In the genomic region with DNA sequence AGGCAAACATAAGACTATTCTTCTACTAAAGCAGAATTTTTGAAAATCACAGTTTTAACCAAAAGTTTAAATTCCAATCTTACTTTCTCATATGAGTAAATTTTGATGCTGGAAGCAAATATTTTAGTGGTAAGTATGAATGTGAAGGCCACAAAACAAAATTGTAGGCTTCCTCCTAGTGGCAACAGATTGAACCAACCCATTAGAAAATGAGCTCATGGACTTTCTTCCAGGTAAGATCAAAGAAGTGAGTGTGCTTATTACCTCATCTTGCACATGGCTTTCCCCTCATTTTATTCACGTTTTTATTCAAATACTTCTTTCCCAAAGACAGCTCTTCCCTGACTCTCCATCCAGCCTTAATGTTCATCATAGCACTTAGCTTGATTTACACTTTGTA, we compare ENCODE assay signal across 18 cellular contexts. TPM values are rescaled to one million over a fixed set of nuclear protein-coding genes. Genes with fewer than 3 reads are reported as not detected.
DNase-seq lines count a peak whose midpoint lies in the region; ATAC-seq and TF ChIP-seq lines count a peak whose summit lies in the region.
"Had no signal": no experiment of that assay in that cellular context is flagged by ENCODE, and none has a peak within 500 bp of the region (broad histone marks: within the 10 kb centered on the region; RNA-seq: fewer than 3 reads in every experiment).

No MANE protein-coding gene starts in this region.

- peak; percentile 40 for ATAC-seq in naive thymus-derived CD4-positive, alpha-beta T cell
- ATAC-seq: activated CD4-positive, alpha-beta T cell treated with anti-CD3 and anti-CD28 coated beads for 36 hours; activated T-cell treated with anti-CD3 and anti-CD28 coated beads, Interleukin-2, amount 50 U/mL, for 4 hours; pancreas had no signal

- H3K4me1 Mint-ChIP-seq in naive thymus-derived CD4-positive, alpha-beta T cell, result peaks cover 5 to 37% (median 20%) of the 10 kb centered on the region in 7 donors

- no peak overlapping the region for H2AFZ ChIP-seq in mammary epithelial cell (ENCODE audit: low read depth, low read length)
- no peak overlapping the region for H2AFZ ChIP-seq in smooth muscle cell (ENCODE audit: low read depth)

- H3K27me3 ChIP-seq in mammary epithelial cell (ENCODE audit: insufficient read depth, low read length), result no peaks in the 10 kb centered on the region
- H3K27me3 ChIP-seq in naive thymus-derived CD4-positive, alpha-beta T cell (ENCODE audit: control insufficient read depth in 2 of 2, insufficient read depth in 2 of 2, low read length in 2 of 2), result no peaks in the 10 kb centered on the region
- no peaks in the 10 kb centered on the region for H3K27me3 ChIP-seq in smooth muscle cell (ENCODE audit: low read depth)
- H3K27me3 ChIP-seq: pancreas had no signal

- no peaks in the 10 kb centered on the region for H3K9me3 ChIP-seq in mammary epithelial cell (replicated peaks; ENCODE audit: insufficient read depth, low read length)
- no peaks in the 10 kb centered on the region for H3K9me3 ChIP-seq in naive thymus-derived CD4-positive, alpha-beta T cell (ENCODE audit: control insufficient read depth in 2 of 3, low read length in 3 of 3)
- H3K9me3 ChIP-seq in smooth muscle cell (replicated peaks; ENCODE audit: low read depth), result no peaks in the 10 kb centered on the region

- no peaks in the 10 kb centered on the region for H3K4me1 ChIP-seq in mammary epithelial cell (ENCODE audit: insufficient read depth, low read length)
- H3K4me1 ChIP-seq in naive thymus-derived CD4-positive, alpha-beta T cell (ENCODE audit: control insufficient read depth in 2 of 2, insufficient read depth in 2 of 2, low read length in 2 of 2), result no peaks in the 10 kb centered on the region
- H3K4me1 ChIP-seq in smooth muscle cell (ENCODE audit: low read depth), result no peaks in the 10 kb centered on the region
- H3K4me1 ChIP-seq: pancreas had no signal

- no peaks in the 10 kb centered on the region for H3F3A ChIP-seq in smooth muscle cell (ENCODE audit: low read depth)

- peak overlapping the region in 1 of 9 donors; percentile 23 for H3K27ac Mint-ChIP-seq in naive thymus-derived CD4-positive, alpha-beta T cell
- H3K27ac Mint-ChIP-seq: activated CD4-positive, alpha-beta T cell treated with anti-CD3 and anti-CD28 coated beads for 36 hours had no signal

- intact Hi-C loops in mammary epithelial cell (cut with micrococcal nuclease), result no loop called here
- intact Hi-C loops in naive thymus-derived CD4-positive, alpha-beta T cell (cut with micrococcal nuclease), result loop anchor here (1.0 to 10.0 kb wide), 2 partner anchors 54 to 135 kb away; no protein-coding TSS in a partner anchor

- H3K36me3 Mint-ChIP-seq in naive thymus-derived CD4-positive, alpha-beta T cell, result peaks cover 0 to 42% (median 26%) of the 10 kb centered on the region in 5 donors

- H3K4me2 ChIP-seq in mammary epithelial cell (ENCODE audit: insufficient read depth, low read depth, low read length), result no peak overlapping the region
- no peak overlapping the region for H3K4me2 ChIP-seq in smooth muscle cell

- H4K20me1 ChIP-seq in mammary epithelial cell (ENCODE audit: insufficient read depth, low read length) (no peaks in the 10 kb centered on the region), smooth muscle cell (ENCODE audit: low read depth) (no peaks in the 10 kb centered on the region)

- H3K27ac ChIP-seq in mammary epithelial cell (ENCODE audit: insufficient read depth, low read depth, low read length), result no peak overlapping the region
- H3K27ac ChIP-seq in naive thymus-derived CD4-positive, alpha-beta T cell (ENCODE audit: low read depth, low read length), result no peak overlapping the region
- H3K27ac ChIP-seq in smooth muscle cell (ENCODE audit: low read depth), result no peak overlapping the region
- H3K27ac ChIP-seq: 22Rv1, pancreas had no signal

- no peaks in the 10 kb centered on the region for H3K27me3 Mint-ChIP-seq in naive thymus-derived CD4-positive, alpha-beta T cell
- H3K27me3 Mint-ChIP-seq: activated CD4-positive, alpha-beta T cell treated with anti-CD3 and anti-CD28 coated beads for 36 hours had no signal

- no peaks in the 10 kb centered on the region for H3K36me3 ChIP-seq in mammary epithelial cell (ENCODE audit: insufficient read depth, low read length)
- H3K36me3 ChIP-seq in naive thymus-derived CD4-positive, alpha-beta T cell (ENCODE audit: control insufficient read depth in 2 of 3, insufficient read depth in 3 of 3, low read length in 3 of 3), result no peaks in the 10 kb centered on the region
- H3K36me3 ChIP-seq in smooth muscle cell (ENCODE audit: low read depth), result no peaks in the 10 kb centered on the region
- H3K36me3 ChIP-seq: pancreas had no signal

- H3K79me2 ChIP-seq in mammary epithelial cell (ENCODE audit: insufficient read depth, low read length) (no peaks in the 10 kb centered on the region), smooth muscle cell (ENCODE audit: low read depth) (no peaks in the 10 kb centered on the region)

- in situ Hi-C loops in mammary epithelial cell (cut with MboI; ENCODE audit: low sequenced_read_pairs in 2 of 2), result no loop called here

- 0 out of 2 replicates have a peak, but pooled peaks have one; percentile 21 for TF ChIP-seq CTCF in LNCAP (IDR thresholded peaks at IDR 0.05)
- TF ChIP-seq CTCF in mammary epithelial cell (conservative IDR thresholded peaks at IDR 0.05 in 1 of 2, IDR thresholded peaks at IDR 0.05 in 1 of 2; ENCODE audit: extremely low read depth in 1 of 2, insufficient read depth in 1 of 2, low read depth in 1 of 2, low read length in 2 of 2), result peak in 1 of 2 donors; percentile 21
- TF ChIP-seq CTCF in smooth muscle cell (IDR thresholded peaks at IDR 0.05; ENCODE audit: borderline replicate concordance, insufficient read depth, poor library complexity, severe bottlenecking), result no peak

- WGBS in mammary epithelial cell (ENCODE audit: low coverage, missing lambda C conversion rate), result 0% methylated on average over 1 of the region's 1 CpG
- 37% methylated on average over 1 of the region's 1 CpG for WGBS in smooth muscle cell (ENCODE audit: low lambda C conversion rate)

- peak; percentile 1 for DNase-seq in DMS 273 (lab: John Stamatoyannopoulos, UW; ENCODE audit: unreplicated experiment)
- DNase-seq in DMS 273 treated with DMSO at 0.1 percent for 48 hours (lab: John Stamatoyannopoulos, UW), result no peak
- DNase-seq in mammary epithelial cell, result peak; percentile 3
- DNase-seq in naive thymus-derived CD4-positive, alpha-beta T cell, result no peak
- no peak for DNase-seq in NCI-H2029 treated with DMSO at 0.1 percent for 48 hours (lab: John Stamatoyannopoulos, UW)
- no peak for DNase-seq in smooth muscle cell (lab: John Stamatoyannopoulos, UW; ENCODE audit: unreplicated experiment)
- DNase-seq in DMS79 treated with DMSO at 0.1 percent for 48 hours (lab: John Stamatoyannopoulos, UW), result no peak
- DNase-seq: activated CD4-positive, alpha-beta T cell treated with anti-CD3 and anti-CD28 coated beads for 36 hours; activated T-cell treated with anti-CD3 and anti-CD28 coated beads, Interleukin-2, amount 50 U/mL, for 4 hours; amniotic stem cell; COR-L47; kidney; midbrain; pancreas; T-helper 1 cell had no signal

- dilution Hi-C loops in mammary epithelial cell (cut with HindIII; ENCODE audit: low sequenced_read_pairs), result no loop called here

- no TSS peak for BruUV-seq in mammary epithelial cell (replicated peaks; lab: Mats Ljungman, UMichigan)

- H3K4me3 ChIP-seq in mammary epithelial cell (replicated peaks in 1 of 3; ENCODE audit: insufficient read depth in 1 of 3, low read depth in 2 of 3, low read length in 3 of 3) (no peak overlapping the region), smooth muscle cell (no peak overlapping the region)
- no peak overlapping the region for H3K4me3 ChIP-seq in naive thymus-derived CD4-positive, alpha-beta T cell (ENCODE audit: low read length)
- H3K4me3 ChIP-seq: pancreas had no signal

- peaks cover 0 to 12% (median 4%) of the 10 kb centered on the region in 11 donors for H3K9me3 Mint-ChIP-seq in naive thymus-derived CD4-positive, alpha-beta T cell
- H3K9me3 Mint-ChIP-seq: activated T-cell treated with anti-CD3 and anti-CD28 coated beads, Interleukin-2, amount 50 U/mL, for 4 hours had no signal

- CTCF ChIA-PET in mammary epithelial cell (lab: Charles Lee; ENCODE audit: low non-redundant PET), result interaction anchor here (0.7 kb wide), 1 partner anchor 393 kb away, joined by 4 read pairs; no protein-coding TSS in a partner anchor
- CTCF ChIA-PET in naive thymus-derived CD4-positive, alpha-beta T cell (lab: Charles Lee), result no interaction called here

- H3K4me3 Mint-ChIP-seq in naive thymus-derived CD4-positive, alpha-beta T cell, result no peak overlapping the region
- H3K4me3 Mint-ChIP-seq: activated CD4-positive, alpha-beta T cell treated with anti-CD3 and anti-CD28 coated beads for 36 hours; activated T-cell treated with anti-CD3 and anti-CD28 coated beads, Interleukin-2, amount 50 U/mL, for 4 hours had no signal

- H3K9ac ChIP-seq in mammary epithelial cell (ENCODE audit: insufficient read depth, low read length) (no peak overlapping the region), smooth muscle cell (ENCODE audit: low read depth) (no peak overlapping the region)

- POLR2A ChIA-PET in naive thymus-derived CD4-positive, alpha-beta T cell (lab: Charles Lee), result interaction anchor here (0.8 kb wide), 1 partner anchor 46 kb away, joined by 3 read pairs; no protein-coding TSS in a partner anchor

RNA-seq across cellular contexts. Expression of a gene that starts 16.5 kb away (rescaled TPM):
- total RNA-seq in mammary epithelial cell, result under 1 TPM in 1 of 2 donors, not detected in 1; 0.73 TPM
- 0.67 TPM for polyA plus RNA-seq in mammary epithelial cell
- polyA minus RNA-seq in mammary epithelial cell, result not detected
- total RNA-seq in naive thymus-derived CD4-positive, alpha-beta T cell, result 1 to 10 TPM in 4 of 5 experiments, under 1 TPM in 1; 0.72 to 5.9 (median 1.9) TPM
- 1 to 10 TPM; 5.6 to 7.4 TPM for polyA plus RNA-seq in naive thymus-derived CD4-positive, alpha-beta T cell
- 0.31 TPM in 1 of 2 replicates, not detected in the other for total RNA-seq in smooth muscle cell
- polyA plus RNA-seq in smooth muscle cell, result 0.59 and 0.67 TPM in 2 replicates
- total RNA-seq: subcutaneous adipose tissue had no signal

RNA-seq across cellular contexts. Expression of a gene that starts 18.6 kb away (rescaled TPM):
- under 1 TPM in 1 of 2 donors, not detected in 1; 0.33 TPM for total RNA-seq in mammary epithelial cell
- polyA plus RNA-seq in mammary epithelial cell, result not detected
- polyA minus RNA-seq in mammary epithelial cell, result not detected
- 1 to 10 TPM in 4 of 5 experiments, under 1 TPM in 1; 0.71 to 6.6 (median 1.8) TPM for total RNA-seq in naive thymus-derived CD4-positive, alpha-beta T cell
- 1 to 10 TPM; 2.3 to 3.1 TPM for polyA plus RNA-seq in naive thymus-derived CD4-positive, alpha-beta T cell
- total RNA-seq in smooth muscle cell, result not detected in 2 replicates
- not detected in 2 replicates for polyA plus RNA-seq in smooth muscle cell
- total RNA-seq: pancreas had no signal
- polyA plus RNA-seq: pancreas had no signal

Comparison
In these comparisons a context has a peak if more than half of its experiments do, and no peak if none do; other contexts are left out.
1. DNase-seq: peak in DMS 273 (single experiment) and mammary epithelial cell (single experiment); none in DMS 273 treated with DMSO at 0.1 percent for 48 hours (single experiment), naive thymus-derived CD4-positive, alpha-beta T cell (0 of 9), NCI-H2029 treated with DMSO at 0.1 percent for 48 hours (single experiment), smooth muscle cell (single experiment) and DMS79 treated with DMSO at 0.1 percent for 48 hours (single experiment).